In the genomic region with DNA sequence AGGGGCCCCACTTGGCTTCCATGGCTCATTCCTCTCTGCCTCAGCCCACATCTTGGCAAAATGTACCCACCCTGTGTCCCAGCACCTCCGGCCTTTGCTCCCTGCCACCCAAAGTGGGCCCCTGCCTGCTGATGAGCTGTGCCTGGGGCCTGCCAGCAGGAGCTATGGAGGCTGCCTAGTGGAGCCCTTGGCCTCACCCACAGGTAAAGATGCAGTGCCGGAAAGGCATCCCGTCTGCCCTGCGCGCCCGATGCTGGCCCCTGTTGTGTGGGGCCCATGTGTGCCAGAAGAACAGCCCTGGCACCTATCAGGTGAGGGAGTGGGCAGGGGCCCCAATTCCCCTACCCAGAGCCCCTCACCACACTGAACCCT, we compare ENCODE assay signal across 13 cellular contexts. TPM values are rescaled to one million over a fixed set of nuclear protein-coding genes. Genes with fewer than 3 reads are reported as not detected.
DNase-seq lines count a peak whose midpoint lies in the region; ATAC-seq, FAIRE-seq and TF ChIP-seq lines count a peak whose summit lies in the region.
"Had no signal": no experiment of that assay in that cellular context is flagged by ENCODE, and none has a peak within 500 bp of the region (broad histone marks: within the 10 kb centered on the region; RNA-seq: fewer than 3 reads in every experiment).

No MANE protein-coding gene starts in this region.

- peak overlapping the region; percentile 83 for H3K4me3 Mint-ChIP-seq in activated naive CD4-positive, alpha-beta T cell treated with anti-CD3 and anti-CD28 coated beads for 36 hours

- peaks cover 66% of the 10 kb centered on the region for H3K4me1 Mint-ChIP-seq in activated naive CD4-positive, alpha-beta T cell treated with anti-CD3 and anti-CD28 coated beads for 36 hours (ENCODE audit: low read depth)

- no peaks in the 10 kb centered on the region for H3K9me3 Mint-ChIP-seq in activated naive CD4-positive, alpha-beta T cell treated with anti-CD3 and anti-CD28 coated beads for 36 hours

- H3K9ac ChIP-seq in BLaER1 treated with 17β-estradiol and CSF1 and Interleukin-3, amounts not matched to agents 10 nM and 100 nM: peak overlapping the region in 10 of 11 experiments; percentile 76 to 88 (median 83); a peak in 14 of 22 replicates

- no peak for ATAC-seq in GM21447 (IDR thresholded peaks at IDR 0.05; ENCODE audit: unreplicated experiment)
- ATAC-seq in GM21367 (IDR thresholded peaks at IDR 0.05; ENCODE audit: unreplicated experiment): no peak

- FAIRE-seq in urothelium cell line (lab: Jason Lieb, UNC): no peak
- FAIRE-seq: G401.6 had no signal

- H3K27me3 Mint-ChIP-seq in activated naive CD4-positive, alpha-beta T cell treated with anti-CD3 and anti-CD28 coated beads for 36 hours (ENCODE audit: low read depth): no peaks in the 10 kb centered on the region

- no peak for DNase-seq in HL-60 (ENCODE audit: low read depth in 1 of 2, low spot score in 1 of 2)
- peak; percentile 55 for DNase-seq in activated naive CD4-positive, alpha-beta T cell treated with anti-CD3 and anti-CD28 coated beads for 36 hours
- DNase-seq in urothelium cell line (ENCODE audit: low spot score): no peak
- DNase-seq in NCI-H1048 (lab: John Stamatoyannopoulos, UW): no peak
- DNase-seq: AML-193, MG63, NCI-H2171, PC-9 had no signal

- peak overlapping the region in 6 of 10 experiments; percentile 53 to 75 (median 63); a peak in 10 of 20 replicates for H3K4me3 ChIP-seq in BLaER1 treated with 17β-estradiol and CSF1 and Interleukin-3, amounts not matched to agents 10 nM and 100 nM
- H3K4me3 ChIP-seq in HL-60 (replicated peaks; ENCODE audit: insufficient read depth, low read length) (no peak overlapping the region), mononuclear cell (ENCODE audit: low read length) (peak overlapping the region; percentile 88)
- H3K4me3 ChIP-seq: MG63, PC-9 had no signal

- H4K20me1 ChIP-seq in BLaER1 treated with 17β-estradiol and CSF1 and Interleukin-3, amounts not matched to agents 10 nM and 100 nM: peaks cover 5 to 44% (median 17%) of the 10 kb centered on the region in 11 experiments; a peak in 21 of 22 replicates

- H3K36me3 ChIP-seq in BLaER1 treated with 17β-estradiol and CSF1 and Interleukin-3, amounts not matched to agents 10 nM and 100 nM: peaks cover 0 to 16% (median 4%) of the 10 kb centered on the region in 11 experiments; a peak in 15 of 22 replicates

- peaks cover 34% of the 10 kb centered on the region for H3K36me3 Mint-ChIP-seq in activated naive CD4-positive, alpha-beta T cell treated with anti-CD3 and anti-CD28 coated beads for 36 hours (ENCODE audit: low read depth)

- H3K4me2 ChIP-seq in BLaER1 treated with 17β-estradiol and CSF1 and Interleukin-3, amounts not matched to agents 10 nM and 100 nM: peak overlapping the region; percentile 84 to 100 (median 99)
- H3K4me2 ChIP-seq: PC-9 had no signal

- TF ChIP-seq CTCF in HL-60 (IDR thresholded peaks at IDR 0.05; ENCODE audit: insufficient read depth, low read length): no peak

- CTCF ChIA-PET in activated naive CD4-positive, alpha-beta T cell treated with anti-CD3 and anti-CD28 coated beads for 36 hours (lab: Charles Lee): interaction anchor here (1.2 to 6.2 kb wide), 4 partner anchors 13 to 63 kb away, joined by 3 to 28 read pairs (median 5); a partner anchor contains a TSS

- peak overlapping the region in 9 of 11 experiments; percentile 30 to 96 (median 91); a peak in 15 of 22 replicates for H3K27ac ChIP-seq in BLaER1 treated with 17β-estradiol and CSF1 and Interleukin-3, amounts not matched to agents 10 nM and 100 nM
- H3K27ac ChIP-seq in HL-60 (replicated peaks): peak overlapping the region; percentile 94
- H3K27ac ChIP-seq: PC-9 had no signal

- H3K4me1 ChIP-seq in BLaER1 treated with 17β-estradiol and CSF1 and Interleukin-3, amounts not matched to agents 10 nM and 100 nM: peaks cover 87 to 92% (median 90%) of the 10 kb centered on the region in 10 experiments
- peaks cover 92% of the 10 kb centered on the region for H3K4me1 ChIP-seq in mononuclear cell (ENCODE audit: insufficient read depth, low read length)

- H3K9me3 ChIP-seq in BLaER1 treated with 17β-estradiol and CSF1 and Interleukin-3, amounts not matched to agents 10 nM and 100 nM (replicated peaks in 1 of 11): no peaks in the 10 kb centered on the region
- no peaks in the 10 kb centered on the region for H3K9me3 ChIP-seq in mononuclear cell (ENCODE audit: low read depth, low read length)
- H3K9me3 ChIP-seq: MG63 had no signal

- intact Hi-C loops in activated naive CD4-positive, alpha-beta T cell treated with anti-CD3 and anti-CD28 coated beads for 36 hours (cut with micrococcal nuclease): loop anchor here (10.0 kb wide), 1 partner anchor 400 kb away; no protein-coding TSS in a partner anchor

- H3K27me3 ChIP-seq in BLaER1 treated with 17β-estradiol and CSF1 and Interleukin-3, amounts not matched to agents 10 nM and 100 nM: no peaks in the 10 kb centered on the region
- H3K27me3 ChIP-seq in HL-60 (ENCODE audit: insufficient read depth, poor library complexity, severe bottlenecking) (no peaks in the 10 kb centered on the region), mononuclear cell (ENCODE audit: insufficient read depth, low read length) (no peaks in the 10 kb centered on the region)
- H3K27me3 ChIP-seq: MG63 had no signal

- H3K27ac Mint-ChIP-seq in activated naive CD4-positive, alpha-beta T cell treated with anti-CD3 and anti-CD28 coated beads for 36 hours: peak overlapping the region; percentile 92

RNA-seq across cellular contexts. Expression of a gene that starts 1.3 kb away (rescaled TPM):
- 10 to 100 TPM; 73.7 to 81.4 TPM for total RNA-seq in activated naive CD4-positive, alpha-beta T cell treated with anti-CD3 and anti-CD28 coated beads for 36 hours
- 51.6 TPM for total RNA-seq in mononuclear cell
- total RNA-seq: PC-9 had no signal

RNA-seq across cellular contexts. Expression of a gene that starts 3.5 kb away (rescaled TPM):
- total RNA-seq in activated naive CD4-positive, alpha-beta T cell treated with anti-CD3 and anti-CD28 coated beads for 36 hours: 100 to 1,000 TPM; 202 to 204 TPM
- 126 TPM for total RNA-seq in mononuclear cell

RNA-seq across cellular contexts. Expression of a gene that starts 10.3 kb away (rescaled TPM):
- 1 to 10 TPM in 1 of 2 experiments, under 1 TPM in 1; 0.91 to 2.0 TPM for total RNA-seq in activated naive CD4-positive, alpha-beta T cell treated with anti-CD3 and anti-CD28 coated beads for 36 hours
- total RNA-seq in mononuclear cell: 3.3 TPM

RNA-seq across cellular contexts. Expression of a gene that starts 13.4 kb away (rescaled TPM):
- 10 to 100 TPM; 29.5 to 30.7 TPM for total RNA-seq in activated naive CD4-positive, alpha-beta T cell treated with anti-CD3 and anti-CD28 coated beads for 36 hours
- total RNA-seq in mononuclear cell: 7.8 TPM

RNA-seq across cellular contexts. Expression of a gene that starts 23.1 kb away (rescaled TPM):
- 10 to 100 TPM; 50.7 to 51.2 TPM for total RNA-seq in activated naive CD4-positive, alpha-beta T cell treated with anti-CD3 and anti-CD28 coated beads for 36 hours
- total RNA-seq in mononuclear cell: 52.1 TPM
